22 cellular contexts compared by ENCODE assay signal in the genomic region with DNA sequence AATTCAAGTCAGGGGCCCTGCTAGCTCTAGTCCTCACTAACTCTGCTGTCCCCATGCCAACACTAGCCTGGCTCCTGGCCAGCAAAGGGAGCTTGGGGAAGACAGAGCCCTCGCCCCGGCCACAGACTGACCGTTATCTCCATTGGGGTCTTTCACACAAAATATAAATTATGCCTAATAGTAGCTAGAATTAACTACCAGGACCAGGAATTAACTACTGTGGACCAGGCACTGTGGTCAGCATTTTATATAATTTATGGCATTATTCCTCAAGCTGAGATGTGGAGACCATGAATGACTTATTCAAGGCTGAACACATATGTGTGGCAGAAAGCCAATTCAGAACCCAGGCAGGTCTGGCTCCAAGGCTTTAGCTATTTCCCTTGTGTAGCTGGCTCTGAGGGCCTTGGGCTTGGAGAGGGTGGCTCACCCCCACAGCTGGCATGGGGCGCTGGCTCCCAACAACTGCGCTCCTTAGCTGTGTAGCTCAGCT.
"Had no signal": no experiment of that assay in that cellular context is flagged by ENCODE, and none has a peak within 500 bp of the region (broad histone marks: within the 10 kb centered on the region; RNA-seq: fewer than 3 reads in every experiment).

No MANE protein-coding gene starts in this region.

- DNase-seq: colonic mucosa; dermis blood vessel endothelial cell; esophagus squamous epithelium; foreskin fibroblast; glutamatergic neuron; kidney; left cardiac atrium; left ventricle myocardium superior; mesenchymal stem cell; naive thymus-derived CD4-positive, alpha-beta T cell; sigmoid colon; stimulated activated CD4-positive, alpha-beta T cell treated with anti-CD3 and anti-CD28 coated beads, Interleukin-2, amount 100 ng/mL, for 24 hours; stimulated activated CD4-positive, alpha-beta T cell treated with anti-CD3 and anti-CD28 coated beads, Interleukin-4, amount 100 ng/mL, for 4 hours; stimulated activated naive B cell treated with anti-CD40 and anti-IgM and Interleukin-4, amounts not matched to agents 10 μg/mL and 1 μg/mL and 100 μg/mL, for 72 hours; stimulated activated naive CD8-positive, alpha-beta T cell treated with anti-CD3 and anti-CD28 coated beads, Interleukin-15, amount 100 ng/mL, for 72 hours; testis; transverse colon had no signal

- H2AFZ ChIP-seq: hepatocyte had no signal

- H3K9me3 ChIP-seq: colonic mucosa, esophagus squamous epithelium, gastroesophageal sphincter, right atrium auricular region, sigmoid colon, testis, transverse colon had no signal

- H3K4me3 ChIP-seq: colonic mucosa, esophagus squamous epithelium, gastroesophageal sphincter, hepatocyte, lung, right atrium auricular region, sigmoid colon, skin epidermis, testis, transverse colon had no signal

- H3K4me1 ChIP-seq: colonic mucosa, esophagus squamous epithelium, gastroesophageal sphincter, right atrium auricular region, sigmoid colon, transverse colon had no signal

- H3K4me2 ChIP-seq: hepatocyte had no signal

- H3K27me3 ChIP-seq: colonic mucosa, right atrium auricular region, testis, transverse colon had no signal

- H3K36me3 ChIP-seq: colonic mucosa, esophagus squamous epithelium, gastroesophageal sphincter, right atrium auricular region, sigmoid colon, transverse colon had no signal

- H3K79me2 ChIP-seq: hepatocyte had no signal

- H3K4me1 Mint-ChIP-seq: naive thymus-derived CD4-positive, alpha-beta T cell; stimulated activated naive B cell treated with anti-CD40 and anti-IgM and Interleukin-4, amounts not matched to agents 10 μg/mL and 1 μg/mL and 100 μg/mL, for 72 hours; stimulated activated naive CD8-positive, alpha-beta T cell treated with anti-CD3 and anti-CD28 coated beads, Interleukin-15, amount 100 ng/mL, for 72 hours had no signal

- H3K4me3 Mint-ChIP-seq: naive thymus-derived CD4-positive, alpha-beta T cell; stimulated activated naive B cell treated with anti-CD40 and anti-IgM and Interleukin-4, amounts not matched to agents 10 μg/mL and 1 μg/mL and 100 μg/mL, for 72 hours; stimulated activated naive CD8-positive, alpha-beta T cell treated with anti-CD3 and anti-CD28 coated beads, Interleukin-15, amount 100 ng/mL, for 72 hours had no signal

- H3K27ac ChIP-seq: colonic mucosa, esophagus squamous epithelium, gastroesophageal sphincter, hepatocyte, right atrium auricular region, sigmoid colon, skin epidermis, testis, transverse colon had no signal

- ATAC-seq: gastroesophageal sphincter; left cardiac atrium; left ventricle myocardium superior; naive thymus-derived CD4-positive, alpha-beta T cell; stimulated activated naive CD8-positive, alpha-beta T cell treated with anti-CD3 and anti-CD28 coated beads, Interleukin-15, amount 100 ng/mL, for 72 hours had no signal

- H3K27ac Mint-ChIP-seq: naive thymus-derived CD4-positive, alpha-beta T cell; stimulated activated naive B cell treated with anti-CD40 and anti-IgM and Interleukin-4, amounts not matched to agents 10 μg/mL and 1 μg/mL and 100 μg/mL, for 72 hours; stimulated activated naive CD8-positive, alpha-beta T cell treated with anti-CD3 and anti-CD28 coated beads, Interleukin-15, amount 100 ng/mL, for 72 hours had no signal

- H3K27me3 Mint-ChIP-seq: stimulated activated naive B cell treated with anti-CD40 and anti-IgM and Interleukin-4, amounts not matched to agents 10 μg/mL and 1 μg/mL and 100 μg/mL, for 72 hours had no signal

- H3K36me3 Mint-ChIP-seq: naive thymus-derived CD4-positive, alpha-beta T cell; stimulated activated naive B cell treated with anti-CD40 and anti-IgM and Interleukin-4, amounts not matched to agents 10 μg/mL and 1 μg/mL and 100 μg/mL, for 72 hours had no signal
